Comparison of ENCODE assay signal across 1 cellular context in genomic region chr17:27323538-27324212, GRCh38.
A peak's percentile ranks its signal among the peaks of the same experiment; 100 is the strongest.
TF ChIP-seq lines count a peak whose summit lies in the region.

No MANE protein-coding gene starts in this region.

TF ChIP-seq in K562, 482 proteins besides CTCF, POLR2A, EP300 and RAD21 (continued from another document and continues in another):
- TF ChIP-seq ELK1 (CRISPR knock-in tag; IDR thresholded peaks at IDR 0.05) = no peak
- no peak for TF ChIP-seq PHTF2 (CRISPR knock-in tag; IDR thresholded peaks at IDR 0.05)
- peak in 1 of 2 experiments; percentile 51; a peak in 1 of 4 replicates for TF ChIP-seq SRF (CRISPR knock-in tag; IDR thresholded peaks at IDR 0.05)
- TF ChIP-seq CTBP1 (IDR thresholded peaks at IDR 0.05; ENCODE audit: borderline replicate concordance) = peak; percentile 14; the same call in 1 of the 2 replicates
- TF ChIP-seq ZNF316 (IDR thresholded peaks at IDR 0.05) = no peak
- TF ChIP-seq ZNF24 (IDR thresholded peaks at IDR 0.05) = peak; percentile 96
- TF ChIP-seq FOSL1 (tag; conservative IDR thresholded peaks at IDR 0.05) = 0 out of 2 replicates have a peak, but pooled peaks have one; percentile 25
- TF ChIP-seq HMBOX1 (IDR thresholded peaks at IDR 0.05) = no peak
- TF ChIP-seq SNIP1 (IDR thresholded peaks at IDR 0.05; ENCODE audit: low read depth) = no peak
- 0 out of 2 replicates have a peak, but pooled peaks have one; percentile 23 for TF ChIP-seq ELF1 (tag; IDR thresholded peaks at IDR 0.05)
- no peak for TF ChIP-seq ZNF449 (CRISPR knock-in tag; IDR thresholded peaks at IDR 0.05)
- no peak for TF ChIP-seq ZNF830 (CRISPR knock-in tag; IDR thresholded peaks at IDR 0.05)
- TF ChIP-seq, protein P1, sequence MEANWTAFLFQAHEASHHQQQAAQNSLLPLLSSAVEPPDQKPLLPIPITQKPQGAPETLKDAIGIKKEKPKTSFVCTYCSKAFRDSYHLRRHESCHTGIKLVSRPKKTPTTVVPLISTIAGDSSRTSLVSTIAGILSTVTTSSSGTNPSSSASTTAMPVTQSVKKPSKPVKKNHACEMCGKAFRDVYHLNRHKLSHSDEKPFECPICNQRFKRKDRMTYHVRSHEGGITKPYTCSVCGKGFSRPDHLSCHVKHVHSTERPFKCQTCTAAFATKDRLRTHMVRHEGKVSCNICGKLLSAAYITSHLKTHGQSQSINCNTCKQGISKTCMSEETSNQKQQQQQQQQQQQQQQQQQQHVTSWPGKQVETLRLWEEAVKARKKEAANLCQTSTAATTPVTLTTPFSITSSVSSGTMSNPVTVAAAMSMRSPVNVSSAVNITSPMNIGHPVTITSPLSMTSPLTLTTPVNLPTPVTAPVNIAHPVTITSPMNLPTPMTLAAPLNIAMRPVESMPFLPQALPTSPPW (CRISPR knock-in tag; IDR thresholded peaks at IDR 0.05) = no peak; the same call in 1 of the 2 replicates
- TF ChIP-seq NELFE (IDR thresholded peaks at IDR 0.05; ENCODE audit: insufficient read depth, insufficient read length) = no peak
- no peak for TF ChIP-seq STAT5B (CRISPR knock-in tag; IDR thresholded peaks at IDR 0.05)
- TF ChIP-seq POLR2AphosphoS5 (IDR thresholded peaks at IDR 0.05; ENCODE audit: control insufficient read depth, insufficient read depth, low read depth, low read length) = no peak
- no peak for TF ChIP-seq MBD1 (CRISPR knock-in tag; IDR thresholded peaks at IDR 0.05)
- TF ChIP-seq, protein P2, sequence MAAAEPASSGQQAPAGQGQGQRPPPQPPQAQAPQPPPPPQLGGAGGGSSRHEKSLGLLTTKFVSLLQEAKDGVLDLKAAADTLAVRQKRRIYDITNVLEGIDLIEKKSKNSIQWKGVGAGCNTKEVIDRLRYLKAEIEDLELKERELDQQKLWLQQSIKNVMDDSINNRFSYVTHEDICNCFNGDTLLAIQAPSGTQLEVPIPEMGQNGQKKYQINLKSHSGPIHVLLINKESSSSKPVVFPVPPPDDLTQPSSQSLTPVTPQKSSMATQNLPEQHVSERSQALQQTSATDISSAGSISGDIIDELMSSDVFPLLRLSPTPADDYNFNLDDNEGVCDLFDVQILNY (CRISPR knock-in tag; IDR thresholded peaks at IDR 0.05) = no peak
- 0 out of 2 replicates have a peak, but pooled peaks have one; percentile 23 for TF ChIP-seq NFIC (IDR thresholded peaks at IDR 0.05)
- TF ChIP-seq ZNF232 (CRISPR knock-in tag; IDR thresholded peaks at IDR 0.05) = no peak
- TF ChIP-seq ZNF511 (CRISPR knock-in tag; IDR thresholded peaks at IDR 0.05) = no peak
- TF ChIP-seq KLF16 (IDR thresholded peaks at IDR 0.05) = no peak
- no peak for TF ChIP-seq ZNF699 (CRISPR knock-in tag; IDR thresholded peaks at IDR 0.05; ENCODE audit: insufficient replicate concordance)
- TF ChIP-seq, protein P3, sequence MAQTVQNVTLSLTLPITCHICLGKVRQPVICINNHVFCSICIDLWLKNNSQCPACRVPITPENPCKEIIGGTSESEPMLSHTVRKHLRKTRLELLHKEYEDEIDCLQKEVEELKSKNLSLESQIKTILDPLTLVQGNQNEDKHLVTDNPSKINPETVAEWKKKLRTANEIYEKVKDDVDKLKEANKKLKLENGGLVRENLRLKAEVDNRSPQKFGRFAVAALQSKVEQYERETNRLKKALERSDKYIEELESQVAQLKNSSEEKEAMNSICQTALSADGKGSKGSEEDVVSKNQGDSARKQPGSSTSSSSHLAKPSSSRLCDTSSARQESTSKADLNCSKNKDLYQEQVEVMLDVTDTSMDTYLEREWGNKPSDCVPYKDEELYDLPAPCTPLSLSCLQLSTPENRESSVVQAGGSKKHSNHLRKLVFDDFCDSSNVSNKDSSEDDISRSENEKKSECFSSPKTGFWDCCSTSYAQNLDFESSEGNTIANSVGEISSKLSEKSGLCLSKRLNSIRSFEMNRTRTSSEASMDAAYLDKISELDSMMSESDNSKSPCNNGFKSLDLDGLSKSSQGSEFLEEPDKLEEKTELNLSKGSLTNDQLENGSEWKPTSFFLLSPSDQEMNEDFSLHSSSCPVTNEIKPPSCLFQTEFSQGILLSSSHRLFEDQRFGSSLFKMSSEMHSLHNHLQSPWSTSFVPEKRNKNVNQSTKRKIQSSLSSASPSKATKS (CRISPR knock-in tag; IDR thresholded peaks at IDR 0.05) = no peak
- no peak for TF ChIP-seq NFRKB (IDR thresholded peaks at IDR 0.05; ENCODE audit: low read depth)
- TF ChIP-seq ZNF77 (CRISPR knock-in tag; IDR thresholded peaks at IDR 0.05) = no peak
- 0 out of 2 replicates have a peak, but pooled peaks have one; percentile 47 for TF ChIP-seq ZNF384 (IDR thresholded peaks at IDR 0.05; ENCODE audit: low read depth, low read length)
- no peak for TF ChIP-seq HOXB6 (CRISPR knock-in tag; IDR thresholded peaks at IDR 0.05; ENCODE audit: borderline replicate concordance)
- TF ChIP-seq, protein P4, sequence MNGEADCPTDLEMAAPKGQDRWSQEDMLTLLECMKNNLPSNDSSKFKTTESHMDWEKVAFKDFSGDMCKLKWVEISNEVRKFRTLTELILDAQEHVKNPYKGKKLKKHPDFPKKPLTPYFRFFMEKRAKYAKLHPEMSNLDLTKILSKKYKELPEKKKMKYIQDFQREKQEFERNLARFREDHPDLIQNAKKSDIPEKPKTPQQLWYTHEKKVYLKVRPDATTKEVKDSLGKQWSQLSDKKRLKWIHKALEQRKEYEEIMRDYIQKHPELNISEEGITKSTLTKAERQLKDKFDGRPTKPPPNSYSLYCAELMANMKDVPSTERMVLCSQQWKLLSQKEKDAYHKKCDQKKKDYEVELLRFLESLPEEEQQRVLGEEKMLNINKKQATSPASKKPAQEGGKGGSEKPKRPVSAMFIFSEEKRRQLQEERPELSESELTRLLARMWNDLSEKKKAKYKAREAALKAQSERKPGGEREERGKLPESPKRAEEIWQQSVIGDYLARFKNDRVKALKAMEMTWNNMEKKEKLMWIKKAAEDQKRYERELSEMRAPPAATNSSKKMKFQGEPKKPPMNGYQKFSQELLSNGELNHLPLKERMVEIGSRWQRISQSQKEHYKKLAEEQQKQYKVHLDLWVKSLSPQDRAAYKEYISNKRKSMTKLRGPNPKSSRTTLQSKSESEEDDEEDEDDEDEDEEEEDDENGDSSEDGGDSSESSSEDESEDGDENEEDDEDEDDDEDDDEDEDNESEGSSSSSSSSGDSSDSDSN (IDR thresholded peaks at IDR 0.05; ENCODE audit: borderline replicate concordance in 1 of 2, low read depth in 2 of 2, low read length in 2 of 2) = peak; percentile 66 to 72; a peak in 1 of 4 replicates
- TF ChIP-seq KAT7 (CRISPR knock-in tag; IDR thresholded peaks at IDR 0.05; ENCODE audit: borderline replicate concordance) = no peak
- TF ChIP-seq, protein P5, sequence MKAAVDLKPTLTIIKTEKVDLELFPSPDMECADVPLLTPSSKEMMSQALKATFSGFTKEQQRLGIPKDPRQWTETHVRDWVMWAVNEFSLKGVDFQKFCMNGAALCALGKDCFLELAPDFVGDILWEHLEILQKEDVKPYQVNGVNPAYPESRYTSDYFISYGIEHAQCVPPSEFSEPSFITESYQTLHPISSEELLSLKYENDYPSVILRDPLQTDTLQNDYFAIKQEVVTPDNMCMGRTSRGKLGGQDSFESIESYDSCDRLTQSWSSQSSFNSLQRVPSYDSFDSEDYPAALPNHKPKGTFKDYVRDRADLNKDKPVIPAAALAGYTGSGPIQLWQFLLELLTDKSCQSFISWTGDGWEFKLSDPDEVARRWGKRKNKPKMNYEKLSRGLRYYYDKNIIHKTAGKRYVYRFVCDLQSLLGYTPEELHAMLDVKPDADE (conservative IDR thresholded peaks at IDR 0.05; ENCODE audit: control insufficient read depth, low read depth, low read length) = no peak
- no peak for TF ChIP-seq RBBP5 (IDR thresholded peaks at IDR 0.05; ENCODE audit: borderline replicate concordance, insufficient read depth, low read length, poor library complexity, severe bottlenecking)
- TF ChIP-seq FOS (IDR thresholded peaks at IDR 0.05; ENCODE audit: extremely low read depth, insufficient read length) = no peak
- no peak for TF ChIP-seq JUND (IDR thresholded peaks at IDR 0.05; ENCODE audit: borderline replicate concordance, low read depth, low read length)
- TF ChIP-seq JUND (tag; IDR thresholded peaks at IDR 0.05; ENCODE audit: borderline replicate concordance, low read depth, low read length) = no peak
- TF ChIP-seq, protein P6, sequence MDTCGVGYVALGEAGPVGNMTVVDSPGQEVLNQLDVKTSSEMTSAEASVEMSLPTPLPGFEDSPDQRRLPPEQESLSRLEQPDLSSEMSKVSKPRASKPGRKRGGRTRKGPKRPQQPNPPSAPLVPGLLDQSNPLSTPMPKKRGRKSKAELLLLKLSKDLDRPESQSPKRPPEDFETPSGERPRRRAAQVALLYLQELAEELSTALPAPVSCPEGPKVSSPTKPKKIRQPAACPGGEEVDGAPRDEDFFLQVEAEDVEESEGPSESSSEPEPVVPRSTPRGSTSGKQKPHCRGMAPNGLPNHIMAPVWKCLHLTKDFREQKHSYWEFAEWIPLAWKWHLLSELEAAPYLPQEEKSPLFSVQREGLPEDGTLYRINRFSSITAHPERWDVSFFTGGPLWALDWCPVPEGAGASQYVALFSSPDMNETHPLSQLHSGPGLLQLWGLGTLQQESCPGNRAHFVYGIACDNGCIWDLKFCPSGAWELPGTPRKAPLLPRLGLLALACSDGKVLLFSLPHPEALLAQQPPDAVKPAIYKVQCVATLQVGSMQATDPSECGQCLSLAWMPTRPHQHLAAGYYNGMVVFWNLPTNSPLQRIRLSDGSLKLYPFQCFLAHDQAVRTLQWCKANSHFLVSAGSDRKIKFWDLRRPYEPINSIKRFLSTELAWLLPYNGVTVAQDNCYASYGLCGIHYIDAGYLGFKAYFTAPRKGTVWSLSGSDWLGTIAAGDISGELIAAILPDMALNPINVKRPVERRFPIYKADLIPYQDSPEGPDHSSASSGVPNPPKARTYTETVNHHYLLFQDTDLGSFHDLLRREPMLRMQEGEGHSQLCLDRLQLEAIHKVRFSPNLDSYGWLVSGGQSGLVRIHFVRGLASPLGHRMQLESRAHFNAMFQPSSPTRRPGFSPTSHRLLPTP (IDR thresholded peaks at IDR 0.05; ENCODE audit: borderline replicate concordance, extremely low read depth, insufficient read length) = no peak
- TF ChIP-seq SAP30 (IDR thresholded peaks at IDR 0.05; ENCODE audit: borderline replicate concordance, insufficient read depth, low read depth, low read length, poor library complexity, severe bottlenecking) = no peak
- TF ChIP-seq ARID1B (IDR thresholded peaks at IDR 0.05) = no peak
- TF ChIP-seq MYC (IDR thresholded peaks at IDR 0.05; ENCODE audit: low read depth, low read length) = no peak
- no peak for TF ChIP-seq MYC (CRISPR knock-in tag; IDR thresholded peaks at IDR 0.05; ENCODE audit: borderline replicate concordance, low read depth)
- TF ChIP-seq RFX7 (CRISPR knock-in tag; IDR thresholded peaks at IDR 0.05) = no peak
- TF ChIP-seq ETS2 (tag; IDR thresholded peaks at IDR 0.05; ENCODE audit: borderline replicate concordance, poor library complexity, severe bottlenecking) = no peak
- no peak for TF ChIP-seq U2AF1 (optimal IDR thresholded peaks at IDR 0.05; ENCODE audit: low read depth, low read length)
- TF ChIP-seq SMARCA5 (IDR thresholded peaks at IDR 0.05) = no peak
- TF ChIP-seq CREBBP (IDR thresholded peaks at IDR 0.05; ENCODE audit: low read depth, low read length) = no peak
- no peak for TF ChIP-seq TCF3 (CRISPR knock-in tag; IDR thresholded peaks at IDR 0.05)
- TF ChIP-seq TSC22D4 (tag; IDR thresholded peaks at IDR 0.05) = no peak
